In the genomic region with DNA sequence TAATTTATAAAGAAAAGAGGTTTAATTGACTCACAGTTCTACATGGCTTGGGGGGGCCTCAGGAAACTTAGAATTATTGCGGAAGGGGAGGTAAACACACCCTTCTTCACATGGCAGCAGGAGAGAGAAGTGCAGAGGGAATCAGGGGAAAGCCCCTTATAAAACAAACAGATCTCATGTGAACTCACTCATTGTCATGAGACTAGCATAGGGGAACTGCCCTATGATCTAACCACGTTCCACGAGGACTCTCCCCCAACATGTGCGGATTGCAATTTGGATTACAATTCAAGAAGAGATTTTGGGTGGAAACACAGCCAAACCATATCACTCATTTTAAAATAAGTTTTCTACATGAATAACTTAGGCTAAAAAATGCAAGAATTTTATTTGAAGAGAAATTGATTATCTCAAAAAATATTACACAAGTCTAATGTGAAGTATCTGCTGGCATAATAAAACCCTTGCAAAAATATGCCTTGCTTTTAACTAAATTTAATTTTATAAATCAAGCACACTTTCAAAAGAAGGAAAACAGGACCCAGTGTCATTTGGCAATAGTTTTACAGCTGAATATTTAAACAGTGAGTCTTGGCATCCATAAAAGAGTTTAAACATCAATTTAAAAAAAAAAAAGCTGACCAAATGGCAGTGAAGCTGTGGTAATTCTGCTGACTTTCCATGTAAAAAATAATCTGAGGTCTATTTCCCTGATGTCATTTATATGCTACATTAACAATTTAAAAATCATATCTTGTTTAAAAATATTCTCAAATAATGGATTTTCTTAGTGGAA, we compare ENCODE assay signal across 15 cellular contexts.
"Had no signal": no experiment of that assay in that cellular context is flagged by ENCODE, and none has a peak within 500 bp of the region (broad histone marks: within the 10 kb centered on the region; RNA-seq: fewer than 3 reads in every experiment).

No MANE protein-coding gene starts in this region.

- ATAC-seq: esophagus mucosa; foreskin keratinocyte; SK-N-SH treated with all-trans-retinoic acid at 6 μM for 48 hours; stimulated activated naive CD8-positive, alpha-beta T cell treated with anti-CD3 and anti-CD28 coated beads, Interleukin-15, Interleukin-2, amounts not matched to agents 100 U/mL and 50 U/mL, for 24 hours had no signal

- H3K27me3 ChIP-seq: foreskin keratinocyte, neural progenitor cell had no signal

- H3K4me3 ChIP-seq: neural progenitor cell, skin epidermis had no signal

- DNase-seq: activated CD4-positive, alpha-beta memory T cell treated with anti-CD3 and anti-CD28 coated beads for 36 hours; activated CD4-positive, CD25-positive, alpha-beta regulatory T cell treated with anti-CD3 and anti-CD28 coated beads, Interleukin-2, amount 50 U/mL, for 72 hours; activated T-cell treated with anti-CD3 and anti-CD28 coated beads, Interleukin-2, amount 50 U/mL, for 24 hours; foreskin keratinocyte; naive B cell; retina; stimulated activated CD4-positive, alpha-beta T cell treated with anti-CD3 and anti-CD28 coated beads, Interleukin-4, amount 100 ng/mL, for 4 hours; stimulated activated CD8-positive, alpha-beta memory T cell treated with anti-CD3 and anti-CD28 coated beads, Interleukin-4, amount 100 ng/mL, for 48 hours; stimulated activated naive CD8-positive, alpha-beta T cell treated with anti-CD3 and anti-CD28 coated beads, Interleukin-15, Interleukin-2, amounts not matched to agents 100 U/mL and 50 U/mL, for 24 hours; T-helper 1 cell had no signal

- H3K36me3 ChIP-seq: neural progenitor cell had no signal

- H3K4me1 ChIP-seq: foreskin keratinocyte, neural progenitor cell, parathyroid adenoma had no signal
